In genomic region chr4:89314291-89314690, GRCh38 we compare ENCODE assay signal across 25 cellular contexts. TPM values are rescaled to one million over a fixed set of nuclear protein-coding genes. Genes with fewer than 3 reads are reported as not detected.
"Had no signal": no experiment of that assay in that cellular context is flagged by ENCODE, and none has a peak within 500 bp of the region (broad histone marks: within the 10 kb centered on the region; RNA-seq: fewer than 3 reads in every experiment).

No MANE protein-coding gene starts in this region.

- H3K27me3 ChIP-seq: esophagus squamous epithelium, foreskin keratinocyte, thyroid gland, upper lobe of right lung had no signal

- H3K4me3 ChIP-seq: esophagus squamous epithelium, thyroid gland, upper lobe of right lung had no signal

- H3K27ac ChIP-seq: esophagus squamous epithelium, foreskin keratinocyte, parathyroid adenoma, thyroid gland, upper lobe of right lung had no signal

- DNase-seq: activated CD4-positive, alpha-beta T cell treated with anti-CD3 and anti-CD28 coated beads for 4 hours; activated CD4-positive, CD25-positive, alpha-beta regulatory T cell; activated CD8-positive, alpha-beta memory T cell treated with anti-CD3 and anti-CD28 coated beads, Interleukin-2, amount 10 ng/mL, durations not matched to agents 7 days and 5 days; activated CD8-positive, alpha-beta T cell treated with anti-CD3 and anti-CD28 coated beads for 36 hours; activated effector memory CD4-positive, alpha-beta T cell treated with anti-CD3 and anti-CD28 coated beads, Interleukin-2, amount 50 U/mL, for 16 hours; activated naive CD4-positive, alpha-beta T cell treated with anti-CD3 and anti-CD28 coated beads, Interleukin-2, amount 50 U/mL, for 16 hours; activated naive CD8-positive, alpha-beta T cell treated with anti-CD3 and anti-CD28 coated beads, Interleukin-2, amount 50 U/mL, for 24 hours; activated T-cell treated with anti-CD3 and anti-CD28 coated beads for 4 hours; cortex of kidney; endodermal cell; esophagus squamous epithelium; foreskin keratinocyte; left colon; mesenchymal stem cell; nucleus accumbens; right cardiac atrium; stimulated activated CD4-positive, alpha-beta T cell treated with anti-CD3 and anti-CD28 coated beads, Interleukin-12 subunit alpha, Interleukin-12 subunit beta, amount 100 ng/mL, for 4 hours; stimulated activated CD4-positive, alpha-beta T cell treated with anti-CD3 and anti-CD28 coated beads, Interleukin-4, amount 100 ng/mL, for 4 hours; substantia nigra; T1000; thyroid gland; upper lobe of right lung had no signal

- H3K4me1 Mint-ChIP-seq: endodermal cell had no signal

- H3K27ac Mint-ChIP-seq: activated CD8-positive, alpha-beta memory T cell treated with anti-CD3 and anti-CD28 coated beads, Interleukin-2, amount 10 ng/mL, durations not matched to agents 7 days and 5 days; activated CD8-positive, alpha-beta T cell treated with anti-CD3 and anti-CD28 coated beads for 36 hours; activated naive CD8-positive, alpha-beta T cell treated with anti-CD3 and anti-CD28 coated beads, Interleukin-2, amount 50 U/mL, for 24 hours; endodermal cell; stimulated activated naive CD8-positive, alpha-beta T cell treated with anti-CD3 and anti-CD28 coated beads, Interleukin-15, Interleukin-2, amounts not matched to agents 100 ng/mL and 50 ng/mL, for 24 hours had no signal

- H3K4me3 Mint-ChIP-seq: activated CD8-positive, alpha-beta memory T cell treated with anti-CD3 and anti-CD28 coated beads, Interleukin-2, amount 10 ng/mL, durations not matched to agents 7 days and 5 days; activated CD8-positive, alpha-beta T cell treated with anti-CD3 and anti-CD28 coated beads for 36 hours; activated naive CD8-positive, alpha-beta T cell treated with anti-CD3 and anti-CD28 coated beads, Interleukin-2, amount 50 U/mL, for 24 hours; endodermal cell; stimulated activated naive CD8-positive, alpha-beta T cell treated with anti-CD3 and anti-CD28 coated beads, Interleukin-15, Interleukin-2, amounts not matched to agents 100 ng/mL and 50 ng/mL, for 24 hours had no signal

- H3K27me3 Mint-ChIP-seq: activated CD8-positive, alpha-beta memory T cell treated with anti-CD3 and anti-CD28 coated beads, Interleukin-2, amount 10 ng/mL, durations not matched to agents 7 days and 5 days; activated CD8-positive, alpha-beta T cell treated with anti-CD3 and anti-CD28 coated beads for 36 hours; activated naive CD8-positive, alpha-beta T cell treated with anti-CD3 and anti-CD28 coated beads, Interleukin-2, amount 50 U/mL, for 24 hours; stimulated activated naive CD8-positive, alpha-beta T cell treated with anti-CD3 and anti-CD28 coated beads, Interleukin-15, Interleukin-2, amounts not matched to agents 100 ng/mL and 50 ng/mL, for 24 hours had no signal

- H3K9ac ChIP-seq: parathyroid adenoma had no signal

- H3K36me3 ChIP-seq: esophagus squamous epithelium, thyroid gland, upper lobe of right lung had no signal

- H3K4me1 ChIP-seq: foreskin keratinocyte, parathyroid adenoma, thyroid gland had no signal

- H2AFZ ChIP-seq: parathyroid adenoma had no signal

- H3K9me3 ChIP-seq: esophagus squamous epithelium, thyroid gland, upper lobe of right lung had no signal

- H3K9me3 Mint-ChIP-seq: activated CD8-positive, alpha-beta T cell treated with anti-CD3 and anti-CD28 coated beads for 36 hours; activated naive CD8-positive, alpha-beta T cell treated with anti-CD3 and anti-CD28 coated beads, Interleukin-2, amount 50 U/mL, for 24 hours; endodermal cell; stimulated activated naive CD8-positive, alpha-beta T cell treated with anti-CD3 and anti-CD28 coated beads, Interleukin-15, Interleukin-2, amounts not matched to agents 100 ng/mL and 50 ng/mL, for 24 hours had no signal

- H3K79me2 ChIP-seq: parathyroid adenoma had no signal

- ATAC-seq: activated CD8-positive, alpha-beta memory T cell treated with anti-CD3 and anti-CD28 coated beads, Interleukin-2, amount 10 ng/mL, durations not matched to agents 7 days and 5 days; activated CD8-positive, alpha-beta T cell treated with anti-CD3 and anti-CD28 coated beads for 36 hours; activated naive CD8-positive, alpha-beta T cell treated with anti-CD3 and anti-CD28 coated beads, Interleukin-2, amount 50 U/mL, for 24 hours; foreskin keratinocyte; left colon; right cardiac atrium; upper lobe of right lung had no signal

RNA-seq across cellular contexts. Expression of gene GPRIN3, which starts 6.7 kb away (rescaled TPM):
- total RNA-seq: foreskin keratinocyte had no signal
- polyA plus RNA-seq: foreskin keratinocyte, keratinocyte had no signal
